Comparison of ENCODE assay signal across 2 cellular contexts in the genomic region with DNA sequence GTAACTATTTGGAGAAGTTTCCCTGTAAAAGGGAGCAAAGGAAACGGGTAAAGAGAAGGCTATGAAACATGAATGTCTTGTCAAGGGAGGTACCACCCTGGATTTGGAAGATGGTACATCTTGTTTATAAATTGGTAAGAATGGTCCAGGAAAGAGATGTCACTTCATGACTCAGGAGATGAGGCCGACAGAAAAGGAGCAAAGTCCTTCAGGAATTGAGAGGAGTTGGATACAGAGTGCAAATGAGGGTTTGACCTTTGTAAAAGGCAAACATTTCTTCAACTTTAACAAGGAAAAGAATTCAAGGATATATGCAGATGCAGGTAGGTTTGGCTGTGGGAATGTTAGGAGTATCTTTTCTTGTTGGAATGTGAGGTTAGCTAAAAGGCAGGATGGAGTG.
TF ChIP-seq lines count a peak whose summit lies in the region.

No MANE protein-coding gene starts in this region.

TF ChIP-seq in GM23338, 12 proteins besides CTCF, POLR2A, EP300 and RAD21 (continued from another document):
- TF ChIP-seq, protein P1, sequence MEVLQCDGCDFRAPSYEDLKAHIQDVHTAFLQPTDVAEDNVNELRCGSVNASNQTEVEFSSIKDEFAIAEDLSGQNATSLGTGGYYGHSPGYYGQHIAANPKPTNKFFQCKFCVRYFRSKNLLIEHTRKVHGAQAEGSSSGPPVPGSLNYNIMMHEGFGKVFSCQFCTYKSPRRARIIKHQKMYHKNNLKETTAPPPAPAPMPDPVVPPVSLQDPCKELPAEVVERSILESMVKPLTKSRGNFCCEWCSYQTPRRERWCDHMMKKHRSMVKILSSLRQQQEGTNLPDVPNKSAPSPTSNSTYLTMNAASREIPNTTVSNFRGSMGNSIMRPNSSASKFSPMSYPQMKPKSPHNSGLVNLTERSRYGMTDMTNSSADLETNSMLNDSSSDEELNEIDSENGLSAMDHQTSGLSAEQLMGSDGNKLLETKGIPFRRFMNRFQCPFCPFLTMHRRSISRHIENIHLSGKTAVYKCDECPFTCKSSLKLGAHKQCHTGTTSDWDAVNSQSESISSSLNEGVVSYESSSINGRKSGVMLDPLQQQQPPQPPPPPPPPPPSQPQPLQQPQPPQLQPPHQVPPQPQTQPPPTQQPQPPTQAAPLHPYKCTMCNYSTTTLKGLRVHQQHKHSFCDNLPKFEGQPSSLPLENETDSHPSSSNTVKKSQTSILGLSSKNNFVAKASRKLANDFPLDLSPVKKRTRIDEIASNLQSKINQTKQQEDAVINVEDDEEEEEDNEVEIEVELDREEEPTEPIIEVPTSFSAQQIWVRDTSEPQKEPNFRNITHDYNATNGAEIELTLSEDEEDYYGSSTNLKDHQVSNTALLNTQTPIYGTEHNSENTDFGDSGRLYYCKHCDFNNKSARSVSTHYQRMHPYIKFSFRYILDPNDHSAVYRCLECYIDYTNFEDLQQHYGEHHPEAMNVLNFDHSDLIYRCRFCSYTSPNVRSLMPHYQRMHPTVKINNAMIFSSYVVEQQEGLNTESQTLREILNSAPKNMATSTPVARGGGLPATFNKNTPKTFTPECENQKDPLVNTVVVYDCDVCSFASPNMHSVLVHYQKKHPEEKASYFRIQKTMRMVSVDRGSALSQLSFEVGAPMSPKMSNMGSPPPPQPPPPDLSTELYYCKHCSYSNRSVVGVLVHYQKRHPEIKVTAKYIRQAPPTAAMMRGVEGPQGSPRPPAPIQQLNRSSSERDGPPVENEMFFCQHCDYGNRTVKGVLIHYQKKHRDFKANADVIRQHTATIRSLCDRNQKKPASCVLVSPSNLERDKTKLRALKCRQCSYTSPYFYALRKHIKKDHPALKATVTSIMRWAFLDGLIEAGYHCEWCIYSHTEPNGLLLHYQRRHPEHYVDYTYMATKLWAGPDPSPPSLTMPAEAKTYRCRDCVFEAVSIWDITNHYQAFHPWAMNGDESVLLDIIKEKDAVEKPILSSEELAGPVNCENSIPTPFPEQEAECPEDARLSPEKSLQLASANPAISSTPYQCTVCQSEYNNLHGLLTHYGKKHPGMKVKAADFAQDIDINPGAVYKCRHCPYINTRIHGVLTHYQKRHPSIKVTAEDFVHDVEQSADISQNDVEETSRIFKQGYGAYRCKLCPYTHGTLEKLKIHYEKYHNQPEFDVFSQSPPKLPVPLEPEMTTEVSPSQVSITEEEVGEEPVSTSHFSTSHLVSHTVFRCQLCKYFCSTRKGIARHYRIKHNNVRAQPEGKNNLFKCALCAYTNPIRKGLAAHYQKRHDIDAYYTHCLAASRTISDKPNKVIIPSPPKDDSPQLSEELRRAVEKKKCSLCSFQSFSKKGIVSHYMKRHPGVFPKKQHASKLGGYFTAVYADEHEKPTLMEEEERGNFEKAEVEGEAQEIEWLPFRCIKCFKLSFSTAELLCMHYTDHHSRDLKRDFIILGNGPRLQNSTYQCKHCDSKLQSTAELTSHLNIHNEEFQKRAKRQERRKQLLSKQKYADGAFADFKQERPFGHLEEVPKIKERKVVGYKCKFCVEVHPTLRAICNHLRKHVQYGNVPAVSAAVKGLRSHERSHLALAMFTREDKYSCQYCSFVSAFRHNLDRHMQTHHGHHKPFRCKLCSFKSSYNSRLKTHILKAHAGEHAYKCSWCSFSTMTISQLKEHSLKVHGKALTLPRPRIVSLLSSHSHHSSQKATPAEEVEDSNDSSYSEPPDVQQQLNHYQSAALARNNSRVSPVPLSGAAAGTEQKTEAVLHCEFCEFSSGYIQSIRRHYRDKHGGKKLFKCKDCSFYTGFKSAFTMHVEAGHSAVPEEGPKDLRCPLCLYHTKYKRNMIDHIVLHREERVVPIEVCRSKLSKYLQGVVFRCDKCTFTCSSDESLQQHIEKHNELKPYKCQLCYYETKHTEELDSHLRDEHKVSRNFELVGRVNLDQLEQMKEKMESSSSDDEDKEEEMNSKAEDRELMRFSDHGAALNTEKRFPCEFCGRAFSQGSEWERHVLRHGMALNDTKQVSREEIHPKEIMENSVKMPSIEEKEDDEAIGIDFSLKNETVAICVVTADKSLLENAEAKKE (CRISPR knock-in tag; IDR thresholded peaks at IDR 0.05), result no peak
- TF ChIP-seq, protein P2, sequence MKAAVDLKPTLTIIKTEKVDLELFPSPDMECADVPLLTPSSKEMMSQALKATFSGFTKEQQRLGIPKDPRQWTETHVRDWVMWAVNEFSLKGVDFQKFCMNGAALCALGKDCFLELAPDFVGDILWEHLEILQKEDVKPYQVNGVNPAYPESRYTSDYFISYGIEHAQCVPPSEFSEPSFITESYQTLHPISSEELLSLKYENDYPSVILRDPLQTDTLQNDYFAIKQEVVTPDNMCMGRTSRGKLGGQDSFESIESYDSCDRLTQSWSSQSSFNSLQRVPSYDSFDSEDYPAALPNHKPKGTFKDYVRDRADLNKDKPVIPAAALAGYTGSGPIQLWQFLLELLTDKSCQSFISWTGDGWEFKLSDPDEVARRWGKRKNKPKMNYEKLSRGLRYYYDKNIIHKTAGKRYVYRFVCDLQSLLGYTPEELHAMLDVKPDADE (IDR thresholded peaks at IDR 0.05), result no peak
- no peak for TF ChIP-seq ZNF114 (CRISPR knock-in tag; IDR thresholded peaks at IDR 0.05)
- no peak for TF ChIP-seq EZH2phosphoT487 (IDR thresholded peaks at IDR 0.05; ENCODE audit: unreplicated experiment)
- TF ChIP-seq NANOG (IDR thresholded peaks at IDR 0.05; ENCODE audit: borderline replicate concordance), result no peak
- TF ChIP-seq EZH2 (IDR thresholded peaks at IDR 0.05; ENCODE audit: low read depth, unreplicated experiment), result no peak
- TF ChIP-seq JUNB (IDR thresholded peaks at IDR 0.05; ENCODE audit: unreplicated experiment), result no peak
- no peak for TF ChIP-seq STAT1 (IDR thresholded peaks at IDR 0.05; ENCODE audit: unreplicated experiment)
- TF ChIP-seq ZNF331 (CRISPR knock-in tag; IDR thresholded peaks at IDR 0.05; ENCODE audit: low read depth), result no peak
- TF ChIP-seq, protein P3, sequence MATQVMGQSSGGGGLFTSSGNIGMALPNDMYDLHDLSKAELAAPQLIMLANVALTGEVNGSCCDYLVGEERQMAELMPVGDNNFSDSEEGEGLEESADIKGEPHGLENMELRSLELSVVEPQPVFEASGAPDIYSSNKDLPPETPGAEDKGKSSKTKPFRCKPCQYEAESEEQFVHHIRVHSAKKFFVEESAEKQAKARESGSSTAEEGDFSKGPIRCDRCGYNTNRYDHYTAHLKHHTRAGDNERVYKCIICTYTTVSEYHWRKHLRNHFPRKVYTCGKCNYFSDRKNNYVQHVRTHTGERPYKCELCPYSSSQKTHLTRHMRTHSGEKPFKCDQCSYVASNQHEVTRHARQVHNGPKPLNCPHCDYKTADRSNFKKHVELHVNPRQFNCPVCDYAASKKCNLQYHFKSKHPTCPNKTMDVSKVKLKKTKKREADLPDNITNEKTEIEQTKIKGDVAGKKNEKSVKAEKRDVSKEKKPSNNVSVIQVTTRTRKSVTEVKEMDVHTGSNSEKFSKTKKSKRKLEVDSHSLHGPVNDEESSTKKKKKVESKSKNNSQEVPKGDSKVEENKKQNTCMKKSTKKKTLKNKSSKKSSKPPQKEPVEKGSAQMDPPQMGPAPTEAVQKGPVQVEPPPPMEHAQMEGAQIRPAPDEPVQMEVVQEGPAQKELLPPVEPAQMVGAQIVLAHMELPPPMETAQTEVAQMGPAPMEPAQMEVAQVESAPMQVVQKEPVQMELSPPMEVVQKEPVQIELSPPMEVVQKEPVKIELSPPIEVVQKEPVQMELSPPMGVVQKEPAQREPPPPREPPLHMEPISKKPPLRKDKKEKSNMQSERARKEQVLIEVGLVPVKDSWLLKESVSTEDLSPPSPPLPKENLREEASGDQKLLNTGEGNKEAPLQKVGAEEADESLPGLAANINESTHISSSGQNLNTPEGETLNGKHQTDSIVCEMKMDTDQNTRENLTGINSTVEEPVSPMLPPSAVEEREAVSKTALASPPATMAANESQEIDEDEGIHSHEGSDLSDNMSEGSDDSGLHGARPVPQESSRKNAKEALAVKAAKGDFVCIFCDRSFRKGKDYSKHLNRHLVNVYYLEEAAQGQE (IDR thresholded peaks at IDR 0.05; ENCODE audit: unreplicated experiment), result no peak

TF ChIP-seq in neural cell, 6 proteins besides CTCF, POLR2A, EP300 and RAD21 (continued from another document):
- TF ChIP-seq, protein P3 (IDR thresholded peaks at IDR 0.05; ENCODE audit: borderline replicate concordance), result no peak
- TF ChIP-seq EZH2 (IDR thresholded peaks at IDR 0.05; ENCODE audit: borderline replicate concordance, insufficient read depth, low read length, poor library complexity, severe bottlenecking), result no peak
